Comparison of ENCODE assay signal across 1 cellular context in the genomic region with DNA sequence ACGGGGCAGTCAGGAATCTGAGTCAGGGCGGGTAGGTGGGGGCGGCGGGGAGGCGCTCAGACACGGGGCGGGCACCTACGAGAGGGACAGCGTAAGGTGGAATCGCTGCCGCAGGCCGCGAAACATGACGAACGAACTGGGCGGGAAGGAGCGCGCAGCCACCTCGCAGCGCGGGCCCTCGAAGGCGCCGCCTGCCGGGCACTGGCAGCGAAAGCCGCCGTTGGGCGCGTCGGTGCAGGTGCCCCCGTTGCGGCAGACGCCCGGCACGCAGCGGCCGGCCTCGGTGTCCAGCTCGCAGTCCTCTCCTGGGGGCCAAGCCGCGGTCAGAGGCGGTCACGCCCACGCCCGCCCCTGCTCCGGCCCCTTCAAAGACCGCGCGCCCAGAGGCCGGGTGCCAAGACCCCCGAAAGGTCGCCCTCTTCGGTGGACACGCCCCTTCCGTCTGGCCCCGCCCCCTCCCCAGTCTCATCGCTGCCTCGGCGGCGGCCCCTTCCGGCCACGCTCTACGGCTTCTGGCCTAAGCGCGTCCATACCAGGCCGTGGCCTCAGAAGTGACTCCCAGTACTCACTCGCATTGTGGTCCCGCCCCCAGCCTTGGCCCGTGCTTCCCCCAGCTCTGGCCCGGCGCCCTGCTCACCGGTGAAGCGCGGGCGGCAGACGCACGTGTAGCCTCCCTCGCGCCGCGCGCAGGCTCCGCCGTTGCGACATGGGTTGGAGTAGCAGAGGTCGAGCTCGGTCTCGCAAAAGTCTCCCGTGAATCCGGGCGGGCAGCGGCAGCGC.
TF ChIP-seq lines count a peak whose summit lies in the region.

No MANE protein-coding gene starts in this region.

TF ChIP-seq in HepG2, 621 proteins besides CTCF, POLR2A, EP300 and RAD21 (continued from another document and continues in another):
- TF ChIP-seq, protein P1, sequence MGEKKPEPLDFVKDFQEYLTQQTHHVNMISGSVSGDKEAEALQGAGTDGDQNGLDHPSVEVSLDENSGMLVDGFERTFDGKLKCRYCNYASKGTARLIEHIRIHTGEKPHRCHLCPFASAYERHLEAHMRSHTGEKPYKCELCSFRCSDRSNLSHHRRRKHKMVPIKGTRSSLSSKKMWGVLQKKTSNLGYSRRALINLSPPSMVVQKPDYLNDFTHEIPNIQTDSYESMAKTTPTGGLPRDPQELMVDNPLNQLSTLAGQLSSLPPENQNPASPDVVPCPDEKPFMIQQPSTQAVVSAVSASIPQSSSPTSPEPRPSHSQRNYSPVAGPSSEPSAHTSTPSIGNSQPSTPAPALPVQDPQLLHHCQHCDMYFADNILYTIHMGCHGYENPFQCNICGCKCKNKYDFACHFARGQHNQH (CRISPR knock-in tag; IDR thresholded peaks at IDR 0.05) = no peak
- TF ChIP-seq, protein P2, sequence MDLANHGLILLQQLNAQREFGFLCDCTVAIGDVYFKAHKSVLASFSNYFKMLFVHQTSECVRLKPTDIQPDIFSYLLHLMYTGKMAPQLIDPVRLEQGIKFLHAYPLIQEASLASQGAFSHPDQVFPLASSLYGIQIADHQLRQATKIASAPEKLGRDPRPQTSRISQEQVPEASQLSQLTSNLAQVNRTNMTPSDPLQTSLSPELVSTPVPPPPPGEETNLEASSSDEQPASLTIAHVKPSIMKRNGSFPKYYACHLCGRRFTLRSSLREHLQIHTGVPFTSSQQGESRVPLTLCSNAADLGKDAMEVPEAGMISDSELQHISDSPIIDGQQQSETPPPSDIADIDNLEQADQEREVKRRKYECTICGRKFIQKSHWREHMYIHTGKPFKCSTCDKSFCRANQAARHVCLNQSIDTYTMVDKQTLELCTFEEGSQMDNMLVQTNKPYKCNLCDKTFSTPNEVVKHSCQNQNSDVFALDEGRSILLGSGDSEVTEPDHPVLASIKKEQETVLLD (CRISPR knock-in tag; IDR thresholded peaks at IDR 0.05; ENCODE audit: low read depth) = peak; percentile 23; the same call in 1 of the 2 replicates
- TF ChIP-seq KDM3A (CRISPR knock-in tag; IDR thresholded peaks at IDR 0.05; ENCODE audit: low read depth) (peak; percentile 55; the same call in 1 of the 2 replicates), TAF15 (IDR thresholded peaks at IDR 0.05; ENCODE audit: low read depth, low read length, poor library complexity, severe bottlenecking) (no peak), SATB2 (CRISPR knock-in tag; IDR thresholded peaks at IDR 0.05) (no peak), SP5 (CRISPR knock-in tag; IDR thresholded peaks at IDR 0.05; ENCODE audit: borderline replicate concordance, low read depth) (peak; percentile 27; the same call in 1 of the 2 replicates), ZNF629 (CRISPR knock-in tag; conservative IDR thresholded peaks at IDR 0.05) (no peak), ZSCAN29 (CRISPR knock-in tag; conservative IDR thresholded peaks at IDR 0.05) (no peak), KDM1A (CRISPR knock-in tag; IDR thresholded peaks at IDR 0.05) (no peak), ZNF672 (CRISPR knock-in tag; IDR thresholded peaks at IDR 0.05) (no peak), ZNF180 (CRISPR knock-in tag; IDR thresholded peaks at IDR 0.05; ENCODE audit: borderline replicate concordance, low read depth) (no peak), ZNF205 (CRISPR knock-in tag; IDR thresholded peaks at IDR 0.05) (no peak), TARDBP (CRISPR knock-in tag; IDR thresholded peaks at IDR 0.05) (no peak), CBFB (CRISPR knock-in tag; IDR thresholded peaks at IDR 0.05) (peak; percentile 31; the same call in 1 of the 2 replicates), MAFK (conservative IDR thresholded peaks at IDR 0.05 in 1 of 2, IDR thresholded peaks at IDR 0.05 in 1 of 2; ENCODE audit: low read length in 2 of 2) (no peak), MXD4 (CRISPR knock-in tag; IDR thresholded peaks at IDR 0.05) (0 out of 2 replicates have a peak, but pooled peaks have one; percentile 28), TEAD3 (CRISPR knock-in tag; optimal IDR thresholded peaks at IDR 0.05; ENCODE audit: borderline replicate concordance) (no peak), HDAC1 (CRISPR knock-in tag; IDR thresholded peaks at IDR 0.05) (peak; percentile 64), SIN3A (IDR thresholded peaks at IDR 0.05; ENCODE audit: borderline replicate concordance, low read depth, low read length) (peak; percentile 36; the same call in 1 of the 2 replicates), TEAD2 (CRISPR knock-in tag; IDR thresholded peaks at IDR 0.05) (no peak), ZNF709 (CRISPR knock-in tag; IDR thresholded peaks at IDR 0.05) (no peak), ZNF879 (CRISPR knock-in tag; IDR thresholded peaks at IDR 0.05) (no peak), PHF8 (CRISPR knock-in tag; IDR thresholded peaks at IDR 0.05) (peak; percentile 18; the same call in 1 of the 2 replicates), RARA (CRISPR knock-in tag; IDR thresholded peaks at IDR 0.05) (no peak; the same call in 1 of the 2 replicates), ZFAT (CRISPR knock-in tag; conservative IDR thresholded peaks at IDR 0.05) (no peak), SIX4 (CRISPR knock-in tag; IDR thresholded peaks at IDR 0.05) (no peak), ZNF496 (CRISPR knock-in tag; IDR thresholded peaks at IDR 0.05; ENCODE audit: insufficient replicate concordance) (no peak), ZNF816 (CRISPR knock-in tag; IDR thresholded peaks at IDR 0.05; ENCODE audit: borderline replicate concordance) (no peak), CENPX (CRISPR knock-in tag; IDR thresholded peaks at IDR 0.05) (no peak), ZNF570 (CRISPR knock-in tag; IDR thresholded peaks at IDR 0.05; ENCODE audit: borderline replicate concordance) (no peak), TMF1 (CRISPR knock-in tag; IDR thresholded peaks at IDR 0.05; ENCODE audit: low read depth) (no peak), ZBTB7A (CRISPR knock-in tag; IDR thresholded peaks at IDR 0.05) (peak; percentile 54; the same call in 1 of the 2 replicates), ZNF224 (CRISPR knock-in tag; IDR thresholded peaks at IDR 0.05) (no peak)
- TF ChIP-seq, protein P3, sequence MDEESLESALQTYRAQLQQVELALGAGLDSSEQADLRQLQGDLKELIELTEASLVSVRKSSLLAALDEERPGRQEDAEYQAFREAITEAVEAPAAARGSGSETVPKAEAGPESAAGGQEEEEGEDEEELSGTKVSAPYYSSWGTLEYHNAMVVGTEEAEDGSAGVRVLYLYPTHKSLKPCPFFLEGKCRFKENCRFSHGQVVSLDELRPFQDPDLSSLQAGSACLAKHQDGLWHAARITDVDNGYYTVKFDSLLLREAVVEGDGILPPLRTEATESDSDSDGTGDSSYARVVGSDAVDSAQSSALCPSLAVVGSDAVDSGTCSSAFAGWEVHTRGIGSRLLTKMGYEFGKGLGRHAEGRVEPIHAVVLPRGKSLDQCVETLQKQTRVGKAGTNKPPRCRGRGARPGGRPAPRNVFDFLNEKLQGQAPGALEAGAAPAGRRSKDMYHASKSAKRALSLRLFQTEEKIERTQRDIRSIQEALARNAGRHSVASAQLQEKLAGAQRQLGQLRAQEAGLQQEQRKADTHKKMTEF (CRISPR knock-in tag; IDR thresholded peaks at IDR 0.05) = no peak
- TF ChIP-seq, protein P4, sequence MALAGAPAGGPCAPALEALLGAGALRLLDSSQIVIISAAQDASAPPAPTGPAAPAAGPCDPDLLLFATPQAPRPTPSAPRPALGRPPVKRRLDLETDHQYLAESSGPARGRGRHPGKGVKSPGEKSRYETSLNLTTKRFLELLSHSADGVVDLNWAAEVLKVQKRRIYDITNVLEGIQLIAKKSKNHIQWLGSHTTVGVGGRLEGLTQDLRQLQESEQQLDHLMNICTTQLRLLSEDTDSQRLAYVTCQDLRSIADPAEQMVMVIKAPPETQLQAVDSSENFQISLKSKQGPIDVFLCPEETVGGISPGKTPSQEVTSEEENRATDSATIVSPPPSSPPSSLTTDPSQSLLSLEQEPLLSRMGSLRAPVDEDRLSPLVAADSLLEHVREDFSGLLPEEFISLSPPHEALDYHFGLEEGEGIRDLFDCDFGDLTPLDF (CRISPR knock-in tag; IDR thresholded peaks at IDR 0.05) = peak; percentile 44; the same call in 1 of the 2 replicates
- TF ChIP-seq, protein P5, sequence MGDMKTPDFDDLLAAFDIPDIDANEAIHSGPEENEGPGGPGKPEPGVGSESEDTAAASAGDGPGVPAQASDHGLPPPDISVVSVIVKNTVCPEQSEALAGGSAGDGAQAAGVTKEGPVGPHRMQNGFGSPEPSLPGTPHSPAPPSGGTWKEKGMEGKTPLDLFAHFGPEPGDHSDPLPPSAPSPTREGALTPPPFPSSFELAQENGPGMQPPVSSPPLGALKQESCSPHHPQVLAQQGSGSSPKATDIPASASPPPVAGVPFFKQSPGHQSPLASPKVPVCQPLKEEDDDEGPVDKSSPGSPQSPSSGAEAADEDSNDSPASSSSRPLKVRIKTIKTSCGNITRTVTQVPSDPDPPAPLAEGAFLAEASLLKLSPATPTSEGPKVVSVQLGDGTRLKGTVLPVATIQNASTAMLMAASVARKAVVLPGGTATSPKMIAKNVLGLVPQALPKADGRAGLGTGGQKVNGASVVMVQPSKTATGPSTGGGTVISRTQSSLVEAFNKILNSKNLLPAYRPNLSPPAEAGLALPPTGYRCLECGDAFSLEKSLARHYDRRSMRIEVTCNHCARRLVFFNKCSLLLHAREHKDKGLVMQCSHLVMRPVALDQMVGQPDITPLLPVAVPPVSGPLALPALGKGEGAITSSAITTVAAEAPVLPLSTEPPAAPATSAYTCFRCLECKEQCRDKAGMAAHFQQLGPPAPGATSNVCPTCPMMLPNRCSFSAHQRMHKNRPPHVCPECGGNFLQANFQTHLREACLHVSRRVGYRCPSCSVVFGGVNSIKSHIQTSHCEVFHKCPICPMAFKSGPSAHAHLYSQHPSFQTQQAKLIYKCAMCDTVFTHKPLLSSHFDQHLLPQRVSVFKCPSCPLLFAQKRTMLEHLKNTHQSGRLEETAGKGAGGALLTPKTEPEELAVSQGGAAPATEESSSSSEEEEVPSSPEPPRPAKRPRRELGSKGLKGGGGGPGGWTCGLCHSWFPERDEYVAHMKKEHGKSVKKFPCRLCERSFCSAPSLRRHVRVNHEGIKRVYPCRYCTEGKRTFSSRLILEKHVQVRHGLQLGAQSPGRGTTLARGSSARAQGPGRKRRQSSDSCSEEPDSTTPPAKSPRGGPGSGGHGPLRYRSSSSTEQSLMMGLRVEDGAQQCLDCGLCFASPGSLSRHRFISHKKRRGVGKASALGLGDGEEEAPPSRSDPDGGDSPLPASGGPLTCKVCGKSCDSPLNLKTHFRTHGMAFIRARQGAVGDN (CRISPR knock-in tag; IDR thresholded peaks at IDR 0.05) = peak; percentile 82
- TF ChIP-seq, protein P6, sequence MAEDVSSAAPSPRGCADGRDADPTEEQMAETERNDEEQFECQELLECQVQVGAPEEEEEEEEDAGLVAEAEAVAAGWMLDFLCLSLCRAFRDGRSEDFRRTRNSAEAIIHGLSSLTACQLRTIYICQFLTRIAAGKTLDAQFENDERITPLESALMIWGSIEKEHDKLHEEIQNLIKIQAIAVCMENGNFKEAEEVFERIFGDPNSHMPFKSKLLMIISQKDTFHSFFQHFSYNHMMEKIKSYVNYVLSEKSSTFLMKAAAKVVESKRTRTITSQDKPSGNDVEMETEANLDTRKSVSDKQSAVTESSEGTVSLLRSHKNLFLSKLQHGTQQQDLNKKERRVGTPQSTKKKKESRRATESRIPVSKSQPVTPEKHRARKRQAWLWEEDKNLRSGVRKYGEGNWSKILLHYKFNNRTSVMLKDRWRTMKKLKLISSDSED (CRISPR knock-in tag; IDR thresholded peaks at IDR 0.05) = no peak
- TF ChIP-seq, protein P7, sequence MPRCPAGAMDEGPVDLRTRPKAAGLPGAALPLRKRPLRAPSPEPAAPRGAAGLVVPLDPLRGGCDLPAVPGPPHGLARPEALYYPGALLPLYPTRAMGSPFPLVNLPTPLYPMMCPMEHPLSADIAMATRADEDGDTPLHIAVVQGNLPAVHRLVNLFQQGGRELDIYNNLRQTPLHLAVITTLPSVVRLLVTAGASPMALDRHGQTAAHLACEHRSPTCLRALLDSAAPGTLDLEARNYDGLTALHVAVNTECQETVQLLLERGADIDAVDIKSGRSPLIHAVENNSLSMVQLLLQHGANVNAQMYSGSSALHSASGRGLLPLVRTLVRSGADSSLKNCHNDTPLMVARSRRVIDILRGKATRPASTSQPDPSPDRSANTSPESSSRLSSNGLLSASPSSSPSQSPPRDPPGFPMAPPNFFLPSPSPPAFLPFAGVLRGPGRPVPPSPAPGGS (CRISPR knock-in tag; IDR thresholded peaks at IDR 0.05) = 0 out of 2 replicates have a peak, but pooled peaks have one; percentile 18
- TF ChIP-seq, protein P8, sequence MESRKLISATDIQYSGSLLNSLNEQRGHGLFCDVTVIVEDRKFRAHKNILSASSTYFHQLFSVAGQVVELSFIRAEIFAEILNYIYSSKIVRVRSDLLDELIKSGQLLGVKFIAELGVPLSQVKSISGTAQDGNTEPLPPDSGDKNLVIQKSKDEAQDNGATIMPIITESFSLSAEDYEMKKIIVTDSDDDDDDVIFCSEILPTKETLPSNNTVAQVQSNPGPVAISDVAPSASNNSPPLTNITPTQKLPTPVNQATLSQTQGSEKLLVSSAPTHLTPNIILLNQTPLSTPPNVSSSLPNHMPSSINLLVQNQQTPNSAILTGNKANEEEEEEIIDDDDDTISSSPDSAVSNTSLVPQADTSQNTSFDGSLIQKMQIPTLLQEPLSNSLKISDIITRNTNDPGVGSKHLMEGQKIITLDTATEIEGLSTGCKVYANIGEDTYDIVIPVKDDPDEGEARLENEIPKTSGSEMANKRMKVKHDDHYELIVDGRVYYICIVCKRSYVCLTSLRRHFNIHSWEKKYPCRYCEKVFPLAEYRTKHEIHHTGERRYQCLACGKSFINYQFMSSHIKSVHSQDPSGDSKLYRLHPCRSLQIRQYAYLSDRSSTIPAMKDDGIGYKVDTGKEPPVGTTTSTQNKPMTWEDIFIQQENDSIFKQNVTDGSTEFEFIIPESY (CRISPR knock-in tag; IDR thresholded peaks at IDR 0.05) = peak; percentile 78
- TF ChIP-seq, protein P9, sequence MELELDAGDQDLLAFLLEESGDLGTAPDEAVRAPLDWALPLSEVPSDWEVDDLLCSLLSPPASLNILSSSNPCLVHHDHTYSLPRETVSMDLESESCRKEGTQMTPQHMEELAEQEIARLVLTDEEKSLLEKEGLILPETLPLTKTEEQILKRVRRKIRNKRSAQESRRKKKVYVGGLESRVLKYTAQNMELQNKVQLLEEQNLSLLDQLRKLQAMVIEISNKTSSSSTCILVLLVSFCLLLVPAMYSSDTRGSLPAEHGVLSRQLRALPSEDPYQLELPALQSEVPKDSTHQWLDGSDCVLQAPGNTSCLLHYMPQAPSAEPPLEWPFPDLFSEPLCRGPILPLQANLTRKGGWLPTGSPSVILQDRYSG (CRISPR knock-in tag; IDR thresholded peaks at IDR 0.05) = no peak
- TF ChIP-seq, protein P10, sequence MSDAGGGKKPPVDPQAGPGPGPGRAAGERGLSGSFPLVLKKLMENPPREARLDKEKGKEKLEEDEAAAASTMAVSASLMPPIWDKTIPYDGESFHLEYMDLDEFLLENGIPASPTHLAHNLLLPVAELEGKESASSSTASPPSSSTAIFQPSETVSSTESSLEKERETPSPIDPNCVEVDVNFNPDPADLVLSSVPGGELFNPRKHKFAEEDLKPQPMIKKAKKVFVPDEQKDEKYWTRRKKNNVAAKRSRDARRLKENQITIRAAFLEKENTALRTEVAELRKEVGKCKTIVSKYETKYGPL (CRISPR knock-in tag; IDR thresholded peaks at IDR 0.05) = no peak
- TF ChIP-seq, protein P11, sequence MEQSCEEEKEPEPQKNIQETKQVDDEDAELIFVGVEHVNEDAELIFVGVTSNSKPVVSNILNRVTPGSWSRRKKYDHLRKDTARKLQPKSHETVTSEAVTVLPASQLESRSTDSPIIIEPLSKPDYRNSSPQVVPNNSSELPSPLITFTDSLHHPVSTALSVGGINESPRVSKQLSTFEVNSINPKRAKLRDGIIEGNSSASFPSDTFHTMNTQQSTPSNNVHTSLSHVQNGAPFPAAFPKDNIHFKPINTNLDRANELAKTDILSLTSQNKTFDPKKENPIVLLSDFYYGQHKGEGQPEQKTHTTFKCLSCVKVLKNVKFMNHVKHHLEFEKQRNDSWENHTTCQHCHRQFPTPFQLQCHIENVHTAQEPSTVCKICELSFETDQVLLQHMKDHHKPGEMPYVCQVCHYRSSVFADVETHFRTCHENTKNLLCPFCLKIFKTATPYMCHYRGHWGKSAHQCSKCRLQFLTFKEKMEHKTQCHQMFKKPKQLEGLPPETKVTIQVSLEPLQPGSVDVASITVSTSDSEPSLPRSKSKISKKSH (CRISPR knock-in tag; IDR thresholded peaks at IDR 0.05; ENCODE audit: borderline replicate concordance) = no peak
